In the genomic region with DNA sequence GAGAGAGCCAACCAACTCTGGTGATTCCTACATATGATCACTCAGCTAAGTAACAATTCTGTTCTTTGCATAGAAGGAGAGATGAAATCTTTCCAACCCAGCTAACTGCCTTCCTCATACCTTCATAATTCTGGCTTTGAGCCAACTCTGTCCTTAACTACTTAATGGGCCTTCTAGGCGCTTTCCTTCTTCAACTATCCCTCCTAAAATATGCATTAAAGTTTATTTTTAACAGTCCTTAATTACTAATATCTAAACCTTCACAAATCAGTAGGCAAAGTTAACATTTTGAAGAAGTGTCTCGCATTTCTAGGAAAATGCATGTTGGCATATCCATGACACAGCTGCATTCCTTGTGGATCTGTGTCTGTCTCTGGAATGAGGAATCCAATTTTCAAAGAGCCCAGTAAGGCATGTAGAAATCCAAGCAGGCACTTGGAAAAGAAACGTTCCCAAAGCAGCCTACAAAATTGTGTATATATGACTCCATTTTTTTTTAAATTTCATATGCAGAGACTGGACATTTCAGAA, we compare ENCODE assay signal across 12 cellular contexts.
A peak's percentile ranks its signal among the peaks of the same experiment; 100 is the strongest.
DNase-seq lines count a peak whose midpoint lies in the region; ATAC-seq and TF ChIP-seq lines count a peak whose summit lies in the region.
"Had no signal": no experiment of that assay in that cellular context is flagged by ENCODE, and none has a peak within 500 bp of the region (broad histone marks: within the 10 kb centered on the region; RNA-seq: fewer than 3 reads in every experiment).

No MANE protein-coding gene starts in this region.

- in situ Hi-C loops in SK-MEL-5 (cut with HindIII; ENCODE audit: low pct_unique_long_range_greater_than_20kb, low sequenced_read_pairs): no loop called here
- in situ Hi-C loops in gastrocnemius medialis (cut with MboI; ENCODE audit: low sequenced_read_pairs in 4 of 4): no loop called here

- no peaks in the 10 kb centered on the region for H3K9me3 ChIP-seq in A673 (ENCODE audit: low read depth, low read length, poor library complexity, severe bottlenecking)
- H3K9me3 ChIP-seq in HEK293 (ENCODE audit: control insufficient read depth, insufficient read depth, low read depth, low read length): no peaks in the 10 kb centered on the region
- H3K9me3 ChIP-seq in gastrocnemius medialis: no peaks in the 10 kb centered on the region
- H3K9me3 ChIP-seq: psoas muscle had no signal

- TF ChIP-seq CTCF in A673 (conservative IDR thresholded peaks at IDR 0.05; ENCODE audit: low read depth, low read length) (no peak), HEK293 (tag by site-specific recombination; IDR thresholded peaks at IDR 0.05) (no peak), gastrocnemius medialis (IDR thresholded peaks at IDR 0.05 in 4 of 5, conservative IDR thresholded peaks at IDR 0.05 in 1 of 5) (no peak)

- H3K27me3 ChIP-seq in A673 (replicated peaks; ENCODE audit: insufficient read depth, low read depth, low read length, poor library complexity) (peaks cover 9% of the 10 kb centered on the region), gastrocnemius medialis (no peaks in the 10 kb centered on the region)

- no peak for ATAC-seq in gastrocnemius medialis
- ATAC-seq: activated T-cell treated with anti-CD3 and anti-CD28 coated beads, Interleukin-2, amount 50 U/mL, for 72 hours; psoas muscle had no signal

- BruUV-seq in A673 (replicated peaks; lab: Mats Ljungman, UMichigan): no TSS peak

- intact Hi-C loops in A673 (cut with micrococcal nuclease; ENCODE audit: unreplicated experiment): no loop called here
- intact Hi-C loops in gastrocnemius medialis (cut with DNase I; ENCODE audit: low total_unique reads): no loop called here

- H3K4me3 ChIP-seq in A673 (ENCODE audit: low read depth, low read length, poor library complexity, severe bottlenecking) (no peak overlapping the region), HEK293 (ENCODE audit: low read depth, low read length) (no peak overlapping the region), gastrocnemius medialis (no peak overlapping the region)
- H3K4me3 ChIP-seq: psoas muscle had no signal

- DNase-seq in A673 (ENCODE audit: low spot score) (peak; percentile 4), SK-MEL-5 (ENCODE audit: low read depth, low spot score) (peak; percentile 14), hepatic stellate cell (ENCODE audit: low spot score) (peak; percentile 2), DMS79 treated with DMSO at 0.1 percent for 48 hours (lab: John Stamatoyannopoulos, UW) (no peak), NK-92 (lab: John Stamatoyannopoulos, UW; ENCODE audit: unreplicated experiment) (no peak), 8988T (no peak), gastrocnemius medialis (no peak)
- DNase-seq: activated T-cell treated with anti-CD3 and anti-CD28 coated beads, Interleukin-2, amount 50 U/mL, for 72 hours; CD4-positive, alpha-beta memory T cell; dermis blood vessel endothelial cell; psoas muscle had no signal

- H3K36me3 ChIP-seq in A673 (ENCODE audit: insufficient read depth, low read length, poor library complexity, severe bottlenecking) (no peaks in the 10 kb centered on the region), HEK293 (ENCODE audit: control insufficient read depth in 2 of 2, insufficient read depth in 1 of 2, low read length in 2 of 2) (no peaks in the 10 kb centered on the region), gastrocnemius medialis (no peaks in the 10 kb centered on the region)

- H3K4me1 ChIP-seq in A673 (ENCODE audit: insufficient read depth, low read length, poor library complexity, severe bottlenecking) (no peaks in the 10 kb centered on the region), HEK293 (ENCODE audit: control insufficient read depth, insufficient read depth, low read length) (peaks cover 12% of the 10 kb centered on the region), gastrocnemius medialis (no peaks in the 10 kb centered on the region)
- H3K4me1 ChIP-seq: psoas muscle had no signal

- H3K27ac ChIP-seq in A673 (ENCODE audit: low read depth, low read length, poor library complexity, severe bottlenecking) (no peak overlapping the region), HEK293 (ENCODE audit: extremely low read depth, low read depth, low read length) (no peak overlapping the region), gastrocnemius medialis (no peak overlapping the region)
- H3K27ac ChIP-seq: psoas muscle had no signal

- TF ChIP-seq POLR2A in gastrocnemius medialis (IDR thresholded peaks at IDR 0.05): no peak

- POLR2A ChIA-PET in A673 (lab: Charles Lee; ENCODE audit: low non-redundant PET) (no interaction called here), HEK293 (lab: Yijun Ruan, JAX) (interaction anchor here (0.8 kb wide), 1 partner anchor 10 kb away, joined by 3 read pairs; no protein-coding TSS in a partner anchor)

- CTCF ChIA-PET in A673 (lab: Charles Lee): no interaction called here
- CTCF ChIA-PET in HEK293 (lab: Yijun Ruan, JAX): interaction anchor here (0.6 kb wide), 1 partner anchor 187 kb away, joined by 3 read pairs; no protein-coding TSS in a partner anchor

TF ChIP-seq in HEK293, 187 proteins besides CTCF, POLR2A, EP300 and RAD21:
- TF ChIP-seq ZNF112 (tag by site-specific recombination; IDR thresholded peaks at IDR 0.05) (0 out of 2 replicates have a peak, but pooled peaks have one; percentile 35), WT1 (tag by site-specific recombination; IDR thresholded peaks at IDR 0.05) (no peak), ZNF776 (tag by site-specific recombination; IDR thresholded peaks at IDR 0.05; ENCODE audit: borderline replicate concordance) (peak; percentile 68; the same call in 1 of the 2 replicates), ZNF37A (tag by site-specific recombination; IDR thresholded peaks at IDR 0.05) (0 out of 2 replicates have a peak, but pooled peaks have one; percentile 18), ZNF660 (tag by site-specific recombination; IDR thresholded peaks at IDR 0.05) (peak; percentile 19; the same call in 1 of the 2 replicates), ZNF544 (tag by site-specific recombination; IDR thresholded peaks at IDR 0.05) (0 out of 2 replicates have a peak, but pooled peaks have one; percentile 59), ZNF391 (tag by site-specific recombination; IDR thresholded peaks at IDR 0.05; ENCODE audit: borderline replicate concordance, low read depth) (no peak), ZNF221 (tag by site-specific recombination; IDR thresholded peaks at IDR 0.05; ENCODE audit: borderline replicate concordance) (0 out of 2 replicates have a peak, but pooled peaks have one; percentile 65), ZNF549 (tag by site-specific recombination; IDR thresholded peaks at IDR 0.05) (no peak), ZNF23 (tag by site-specific recombination; IDR thresholded peaks at IDR 0.05; ENCODE audit: borderline replicate concordance) (no peak)
- TF ChIP-seq, protein P1, sequence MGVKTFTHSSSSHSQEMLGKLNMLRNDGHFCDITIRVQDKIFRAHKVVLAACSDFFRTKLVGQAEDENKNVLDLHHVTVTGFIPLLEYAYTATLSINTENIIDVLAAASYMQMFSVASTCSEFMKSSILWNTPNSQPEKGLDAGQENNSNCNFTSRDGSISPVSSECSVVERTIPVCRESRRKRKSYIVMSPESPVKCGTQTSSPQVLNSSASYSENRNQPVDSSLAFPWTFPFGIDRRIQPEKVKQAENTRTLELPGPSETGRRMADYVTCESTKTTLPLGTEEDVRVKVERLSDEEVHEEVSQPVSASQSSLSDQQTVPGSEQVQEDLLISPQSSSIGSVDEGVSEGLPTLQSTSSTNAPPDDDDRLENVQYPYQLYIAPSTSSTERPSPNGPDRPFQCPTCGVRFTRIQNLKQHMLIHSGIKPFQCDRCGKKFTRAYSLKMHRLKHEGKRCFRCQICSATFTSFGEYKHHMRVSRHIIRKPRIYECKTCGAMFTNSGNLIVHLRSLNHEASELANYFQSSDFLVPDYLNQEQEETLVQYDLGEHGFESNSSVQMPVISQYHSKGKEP (tag by site-specific recombination; IDR thresholded peaks at IDR 0.05): peak; percentile 76
TF ChIP-seq in HEK293: peak in this region for 7.

Comparison
In these comparisons a context has a peak if more than half of its experiments do, and no peak if none do; other contexts are left out.
1. DNase-seq: peak in A673 (single experiment), SK-MEL-5 (single experiment) and hepatic stellate cell (single experiment); none in DMS79 treated with DMSO at 0.1 percent for 48 hours (single experiment), NK-92 (single experiment), 8988T (single experiment) and gastrocnemius medialis (0 of 2).